In genomic region chr12:8184206-8184605, GRCh38 we compare ENCODE assay signal across 7 cellular contexts. TPM values are rescaled to one million over a fixed set of nuclear protein-coding genes. Genes with fewer than 3 reads are reported as not detected.
"Had no signal": no experiment of that assay in that cellular context is flagged by ENCODE, and none has a peak within 500 bp of the region (broad histone marks: within the 10 kb centered on the region; RNA-seq: fewer than 3 reads in every experiment).

No MANE protein-coding gene starts in this region.

RNA-seq across cellular contexts. Expression of gene ZNF705A, which starts 27.4 kb away (rescaled TPM):
- total RNA-seq: GM23248, GM23338, H1, H4, H7, H9, HFFc6 had no signal
- polyA plus RNA-seq: GM23248, GM23338, H1 had no signal

RNA-seq across cellular contexts. Expression of gene FAM90A1, which starts 43.2 kb away (rescaled TPM):
- total RNA-seq: GM23248, H1, H4 had no signal
- polyA plus RNA-seq: GM23338 had no signal
